ENCODE assay signal across 8 cellular contexts in the genomic region with DNA sequence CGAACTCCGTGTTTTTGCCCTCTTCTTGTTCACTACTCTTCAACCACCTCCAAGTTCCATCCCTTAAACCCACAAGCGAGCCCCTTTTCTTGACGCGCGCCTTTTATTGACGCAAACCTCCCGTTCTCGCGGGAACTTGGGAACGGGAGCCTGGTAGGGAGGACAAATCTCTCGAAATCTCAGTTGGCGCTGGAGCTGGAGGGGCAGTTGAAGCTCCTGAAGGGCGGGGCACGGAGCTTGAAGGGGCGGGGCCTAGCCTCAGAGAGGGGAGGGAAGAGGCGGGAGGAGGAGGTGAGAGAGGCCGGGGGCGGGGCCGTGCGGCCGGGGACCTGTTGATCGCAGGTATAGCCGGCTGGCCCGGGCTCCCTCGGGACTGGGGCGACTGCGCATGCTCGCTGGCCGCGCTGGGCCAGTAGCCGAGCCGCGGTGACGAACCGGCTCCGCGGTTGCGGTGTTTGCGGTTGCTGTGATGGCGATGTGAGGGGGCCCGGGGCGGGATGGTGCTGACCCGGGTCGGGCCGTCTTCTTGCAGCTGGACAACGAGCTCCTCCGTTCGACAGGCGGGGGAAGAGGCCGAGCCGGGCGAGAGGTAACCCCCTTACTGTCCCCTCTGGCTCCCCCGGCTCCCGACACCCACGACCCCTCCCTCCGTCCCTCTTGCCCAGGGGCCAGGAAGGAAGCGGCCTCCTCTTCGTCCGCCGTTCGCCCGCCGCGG.
DNase-seq lines count a peak whose midpoint lies in the region; ATAC-seq and TF ChIP-seq lines count a peak whose summit lies in the region.

A gene (plus strand): TSS at position 395 of the 715 bp plus-strand sequence. CDS start 14,835 bp downstream, outside the sequence.

- H3K27ac Mint-ChIP-seq in nephron progenitor cell: peak within 1 kb of the TSS; percentile 98
- H3K27ac Mint-ChIP-seq in stimulated activated naive CD8-positive, alpha-beta T cell treated with anti-CD3 and anti-CD28 coated beads, Interleukin-15, amount 100 ng/mL, for 72 hours: peak within 1 kb of the TSS; percentile 94 to 97

- DNase-seq in EH (ENCODE audit: low read depth): peak; percentile 98
- DNase-seq in GOT3 (lab: John Stamatoyannopoulos, UW): peak; percentile 79
- DNase-seq in LNCaP clone FGC (ENCODE audit: low read depth): peak; percentile 87
- peak; percentile 96 for DNase-seq in SHP77 (lab: John Stamatoyannopoulos, UW)
- peak; percentile 88 for DNase-seq in activated gamma-delta T cell (lab: John Stamatoyannopoulos, UW)
- DNase-seq in fibroblast of the conjunctiva (ENCODE audit: low read depth): peak; percentile 97
- peak; percentile 99 for DNase-seq in nephron progenitor cell
- peak; percentile 97 to 98 for DNase-seq in stimulated activated naive CD8-positive, alpha-beta T cell treated with anti-CD3 and anti-CD28 coated beads, Interleukin-15, amount 100 ng/mL, for 72 hours

- peaks cover 26% of the 10 kb centered on the region for H3K4me1 Mint-ChIP-seq in nephron progenitor cell
- H3K4me1 Mint-ChIP-seq in stimulated activated naive CD8-positive, alpha-beta T cell treated with anti-CD3 and anti-CD28 coated beads, Interleukin-15, amount 100 ng/mL, for 72 hours: peaks cover 26% of the 10 kb centered on the region

- H3K4me3 ChIP-seq in LNCaP clone FGC (ENCODE audit: low read depth, low read length): peak within 1 kb of the TSS; percentile 79

- H3K36me3 Mint-ChIP-seq in nephron progenitor cell (ENCODE audit: low read depth): peaks cover 10% of the 10 kb centered on the region

- TF ChIP-seq CTCF in LNCaP clone FGC (IDR thresholded peaks at IDR 0.05; ENCODE audit: control insufficient read depth, extremely low read depth, insufficient read depth) (no peak), nephron progenitor cell (IDR thresholded peaks at IDR 0.05) (no peak)

- H3K9me3 Mint-ChIP-seq in nephron progenitor cell: no peaks in the 10 kb centered on the region
- H3K9me3 Mint-ChIP-seq in stimulated activated naive CD8-positive, alpha-beta T cell treated with anti-CD3 and anti-CD28 coated beads, Interleukin-15, amount 100 ng/mL, for 72 hours: no peaks in the 10 kb centered on the region

- ATAC-seq in stimulated activated naive CD8-positive, alpha-beta T cell treated with anti-CD3 and anti-CD28 coated beads, Interleukin-15, amount 100 ng/mL, for 72 hours: peak; percentile 93

- H3K27me3 Mint-ChIP-seq in nephron progenitor cell (ENCODE audit: low read depth, poor library complexity): peaks cover 7% of the 10 kb centered on the region
- H3K27me3 Mint-ChIP-seq in stimulated activated naive CD8-positive, alpha-beta T cell treated with anti-CD3 and anti-CD28 coated beads, Interleukin-15, amount 100 ng/mL, for 72 hours: no peaks in the 10 kb centered on the region

- peak within 1 kb of the TSS; percentile 93 for H3K4me3 Mint-ChIP-seq in nephron progenitor cell
- peak within 1 kb of the TSS; percentile 89 to 96 for H3K4me3 Mint-ChIP-seq in stimulated activated naive CD8-positive, alpha-beta T cell treated with anti-CD3 and anti-CD28 coated beads, Interleukin-15, amount 100 ng/mL, for 72 hours

Comparison
In these comparisons a context has a peak if more than half of its experiments do, and no peak if none do; other contexts are left out.
1. Peak in every context shown above with its lines: DNase-seq, ATAC-seq and H3K4me3 ChIP-seq.